14 cellular contexts compared by ENCODE assay signal in genomic region chr2:2655451-2655850, GRCh38.
"Had no signal": no experiment of that assay in that cellular context is flagged by ENCODE, and none has a peak within 500 bp of the region (broad histone marks: within the 10 kb centered on the region; RNA-seq: fewer than 3 reads in every experiment).

No MANE protein-coding gene starts in this region.

- ATAC-seq: activated CD4-positive, CD25-positive, alpha-beta regulatory T cell treated with anti-CD3 and anti-CD28 coated beads, Interleukin-2, amount 50 U/mL, for 24 hours; stimulated activated effector memory CD8-positive, alpha-beta T cell treated with anti-CD3 and anti-CD28 coated beads, Interleukin-12 subunit alpha, Interleukin-12 subunit beta, amount 100 ng/mL, for 72 hours had no signal

- DNase-seq: activated CD4-positive, alpha-beta T cell treated with anti-CD3 and anti-CD28 coated beads, Interleukin-2, amount 50 U/mL, for 1 hour; activated naive CD8-positive, alpha-beta T cell treated with anti-CD3 and anti-CD28 coated beads, Interleukin-2, amount 10 ng/mL, durations not matched to agents 7 days and 5 days; aorta; dermis blood vessel endothelial cell; foreskin melanocyte; kidney glomerular epithelial cell; mesendoderm; ovary; stimulated activated CD4-positive, alpha-beta T cell treated with anti-CD3 and anti-CD28 coated beads, Interleukin-12 subunit alpha, Interleukin-12 subunit beta, amount 100 ng/mL, for 4 hours; thyroid gland had no signal

- H3K4me1 ChIP-seq: breast epithelium had no signal

- H3K27ac ChIP-seq: breast epithelium, epithelial cell of prostate, ovary, thyroid gland had no signal

- H3K9me3 ChIP-seq: ovary, thyroid gland had no signal

- H3K36me3 ChIP-seq: breast epithelium, ovary, thyroid gland had no signal

- H3K4me3 ChIP-seq: ovary, thyroid gland had no signal

- H3K27me3 ChIP-seq: ovary, thyroid gland had no signal
